In genomic region chr10:62076872-62077271, GRCh38 we compare ENCODE assay signal across 9 cellular contexts.
DNase-seq lines count a peak whose midpoint lies in the region; ATAC-seq, FAIRE-seq and TF ChIP-seq lines count a peak whose summit lies in the region.
"Had no signal": no experiment of that assay in that cellular context is flagged by ENCODE, and none has a peak within 500 bp of the region (broad histone marks: within the 10 kb centered on the region; RNA-seq: fewer than 3 reads in every experiment).

No MANE protein-coding gene starts in this region.

- POLR2A ChIA-PET in activated CD4-positive, alpha-beta T cell treated with anti-CD3 and anti-CD28 coated beads for 36 hours (lab: Charles Lee): interaction anchor here (0.6 to 0.7 kb wide), 3 partner anchors 83 to 789 kb away, joined by 3 to 7 read pairs (median 3); no protein-coding TSS in a partner anchor
- POLR2A ChIA-PET in activated naive CD8-positive, alpha-beta T cell treated with anti-CD3 and anti-CD28 coated beads, Interleukin-2, amount 10 ng/mL, durations not matched to agents 7 days and 5 days (lab: Charles Lee): interaction anchor here (0.6 to 1.2 kb wide), 4 partner anchors 9 to 128 kb away, joined by 4 to 5 read pairs (median 4); no protein-coding TSS in a partner anchor

- H3K9me3 Mint-ChIP-seq in activated CD4-positive, alpha-beta T cell treated with anti-CD3 and anti-CD28 coated beads for 36 hours (ENCODE audit: low read depth): peaks cover 3% of the 10 kb centered on the region
- peaks cover 9% of the 10 kb centered on the region for H3K9me3 Mint-ChIP-seq in activated naive CD8-positive, alpha-beta T cell treated with anti-CD3 and anti-CD28 coated beads, Interleukin-2, amount 10 ng/mL, durations not matched to agents 7 days and 5 days

- H3K27ac ChIP-seq in keratinocyte (ENCODE audit: control insufficient read depth, insufficient read depth, low read length) (peak overlapping the region; percentile 23), thoracic aorta (peak overlapping the region; percentile 54 to 59)
- H3K27ac ChIP-seq: BLaER1 had no signal

- no peak overlapping the region for H3K9ac ChIP-seq in keratinocyte (ENCODE audit: control insufficient read depth, extremely low read depth, insufficient read depth, low read length)
- H3K9ac ChIP-seq: BLaER1 had no signal

- dilution Hi-C loops in keratinocyte (cut with MboI; ENCODE audit: extremely low pct_ligation_motif_present, low sequenced_read_pairs): no loop called here

- peaks cover 4% of the 10 kb centered on the region for H3K79me2 ChIP-seq in keratinocyte (ENCODE audit: control insufficient read depth, insufficient read depth, low read length)

- DNase-seq in activated CD4-positive, alpha-beta T cell treated with anti-CD3 and anti-CD28 coated beads for 36 hours: no peak
- no peak for DNase-seq in activated CD4-positive, alpha-beta T cell treated with anti-CD3 and anti-CD28 coated beads, Interleukin-2, amount 50 U/mL, for 48 hours
- no peak for DNase-seq in activated naive CD8-positive, alpha-beta T cell treated with anti-CD3 and anti-CD28 coated beads, Interleukin-2, amount 10 ng/mL, durations not matched to agents 7 days and 5 days
- peak; percentile 44 for DNase-seq in keratinocyte (ENCODE audit: low read depth, low spot score)
- DNase-seq in thoracic aorta (ENCODE audit: low spot score): no peak
- no peak for DNase-seq in NCI-H82 (lab: John Stamatoyannopoulos, UW)

- H3K9me3 ChIP-seq in keratinocyte (ENCODE audit: control insufficient read depth, low read depth, low read length): no peaks in the 10 kb centered on the region
- H3K9me3 ChIP-seq in thoracic aorta: no peaks in the 10 kb centered on the region

- peak in 2 of 3 experiments; percentile 2 to 48 for TF ChIP-seq CTCF in keratinocyte (optimal IDR thresholded peaks at IDR 0.05 in 1 of 3, IDR thresholded peaks at IDR 0.05 in 1 of 3, conservative IDR thresholded peaks at IDR 0.05 in 1 of 3; ENCODE audit: extremely low read depth in 1 of 3, insufficient read depth in 2 of 3, low read length in 3 of 3)
- TF ChIP-seq CTCF in thoracic aorta (IDR thresholded peaks at IDR 0.05): no peak

- CTCF ChIA-PET in activated CD4-positive, alpha-beta T cell treated with anti-CD3 and anti-CD28 coated beads for 36 hours (lab: Charles Lee): interaction anchor here (0.6 to 1.1 kb wide), 2 partner anchors 37 to 300 kb away, joined by 4 read pairs; no protein-coding TSS in a partner anchor

- FAIRE-seq in keratinocyte (lab: Jason Lieb, UNC): peak; percentile 90

- H3K36me3 Mint-ChIP-seq in activated CD4-positive, alpha-beta T cell treated with anti-CD3 and anti-CD28 coated beads for 36 hours (ENCODE audit: low read depth): peaks cover 90% of the 10 kb centered on the region
- peaks cover 67% of the 10 kb centered on the region for H3K36me3 Mint-ChIP-seq in activated naive CD8-positive, alpha-beta T cell treated with anti-CD3 and anti-CD28 coated beads, Interleukin-2, amount 10 ng/mL, durations not matched to agents 7 days and 5 days

- H3K4me3 Mint-ChIP-seq in activated CD4-positive, alpha-beta T cell treated with anti-CD3 and anti-CD28 coated beads for 36 hours: peak overlapping the region; percentile 3
- H3K4me3 Mint-ChIP-seq in activated naive CD8-positive, alpha-beta T cell treated with anti-CD3 and anti-CD28 coated beads, Interleukin-2, amount 10 ng/mL, durations not matched to agents 7 days and 5 days: no peak overlapping the region

- H3K4me2 ChIP-seq in keratinocyte (ENCODE audit: control insufficient read depth, extremely low read depth, insufficient read depth, low read depth, low read length): peak overlapping the region; percentile 31
- H3K4me2 ChIP-seq: BLaER1 had no signal

- ATAC-seq in activated CD4-positive, alpha-beta T cell treated with anti-CD3 and anti-CD28 coated beads for 36 hours: peak; percentile 47
- peak; percentile 81 for ATAC-seq in activated naive CD8-positive, alpha-beta T cell treated with anti-CD3 and anti-CD28 coated beads, Interleukin-2, amount 10 ng/mL, durations not matched to agents 7 days and 5 days (ENCODE audit: low read depth)
- no peak for ATAC-seq in thoracic aorta (ENCODE audit: insufficient number of reproducible peaks, low FRiP score, low read depth)
- no peak for ATAC-seq in HG03135 (IDR thresholded peaks at IDR 0.05; ENCODE audit: unreplicated experiment)
- ATAC-seq in HG03354 (IDR thresholded peaks at IDR 0.05; ENCODE audit: poor library complexity, severe bottlenecking, unreplicated experiment): no peak

- H3K27ac Mint-ChIP-seq in activated CD4-positive, alpha-beta T cell treated with anti-CD3 and anti-CD28 coated beads for 36 hours: peak overlapping the region; percentile 52
- peak overlapping the region; percentile 62 for H3K27ac Mint-ChIP-seq in activated naive CD8-positive, alpha-beta T cell treated with anti-CD3 and anti-CD28 coated beads, Interleukin-2, amount 10 ng/mL, durations not matched to agents 7 days and 5 days

- H4K20me1 ChIP-seq in keratinocyte (ENCODE audit: control insufficient read depth, extremely low read depth, insufficient read depth, low read length): no peaks in the 10 kb centered on the region
- H4K20me1 ChIP-seq: BLaER1 had no signal

- H3K4me3 ChIP-seq in keratinocyte (ENCODE audit: control insufficient read depth in 2 of 3, extremely low read depth in 1 of 3, insufficient read depth in 2 of 3, low read depth in 1 of 3, low read length in 3 of 3) (peak overlapping the region in 1 of 3 experiments; percentile 16), thoracic aorta (peak overlapping the region; percentile 19)
- H3K4me3 ChIP-seq: BLaER1 had no signal

- H2AFZ ChIP-seq in keratinocyte (ENCODE audit: control insufficient read depth, low read length): no peak overlapping the region

- no peaks in the 10 kb centered on the region for H3K9me1 ChIP-seq in keratinocyte (ENCODE audit: control insufficient read depth, extremely low read depth, insufficient read depth, low read length)

- H3K4me1 Mint-ChIP-seq in activated CD4-positive, alpha-beta T cell treated with anti-CD3 and anti-CD28 coated beads for 36 hours: peaks cover 91% of the 10 kb centered on the region
- peaks cover 54% of the 10 kb centered on the region for H3K4me1 Mint-ChIP-seq in activated naive CD8-positive, alpha-beta T cell treated with anti-CD3 and anti-CD28 coated beads, Interleukin-2, amount 10 ng/mL, durations not matched to agents 7 days and 5 days

- H3K36me3 ChIP-seq in keratinocyte (ENCODE audit: control insufficient read depth in 2 of 2, extremely low read depth in 1 of 2, insufficient read depth in 2 of 2, low read length in 2 of 2) (peaks cover 6 to 31% of the 10 kb centered on the region in 2 experiments), thoracic aorta (peaks cover 6% of the 10 kb centered on the region)

- H3K4me1 ChIP-seq in keratinocyte (ENCODE audit: control insufficient read depth, extremely low read depth, insufficient read depth, low read length): peaks cover 15% of the 10 kb centered on the region
- peaks cover 67 to 96% of the 10 kb centered on the region in 2 donors for H3K4me1 ChIP-seq in thoracic aorta (ENCODE audit: control insufficient read depth in 1 of 2, low read depth in 2 of 2)

- intact Hi-C loops in activated CD4-positive, alpha-beta T cell treated with anti-CD3 and anti-CD28 coated beads for 36 hours (cut with DNase I, micrococcal nuclease): no loop called here

- H3K27me3 Mint-ChIP-seq in activated CD4-positive, alpha-beta T cell treated with anti-CD3 and anti-CD28 coated beads for 36 hours: no peaks in the 10 kb centered on the region
- no peaks in the 10 kb centered on the region for H3K27me3 Mint-ChIP-seq in activated naive CD8-positive, alpha-beta T cell treated with anti-CD3 and anti-CD28 coated beads, Interleukin-2, amount 10 ng/mL, durations not matched to agents 7 days and 5 days

- H3K27me3 ChIP-seq in keratinocyte (ENCODE audit: control insufficient read depth, extremely low read depth, insufficient read depth, low read length) (no peaks in the 10 kb centered on the region), thoracic aorta (replicated peaks; ENCODE audit: insufficient read depth) (no peaks in the 10 kb centered on the region)
- H3K27me3 ChIP-seq: BLaER1 had no signal

Comparison
In these comparisons a context has a peak if more than half of its experiments do, and no peak if none do; other contexts are left out.
1. ATAC-seq: peak in activated CD4-positive, alpha-beta T cell treated with anti-CD3 and anti-CD28 coated beads for 36 hours (single experiment) and activated naive CD8-positive, alpha-beta T cell treated with anti-CD3 and anti-CD28 coated beads, Interleukin-2, amount 10 ng/mL, durations not matched to agents 7 days and 5 days (single experiment); none in thoracic aorta (single experiment), HG03135 (single experiment) and HG03354 (single experiment).